8 cellular contexts compared by ENCODE assay signal in the genomic region with DNA sequence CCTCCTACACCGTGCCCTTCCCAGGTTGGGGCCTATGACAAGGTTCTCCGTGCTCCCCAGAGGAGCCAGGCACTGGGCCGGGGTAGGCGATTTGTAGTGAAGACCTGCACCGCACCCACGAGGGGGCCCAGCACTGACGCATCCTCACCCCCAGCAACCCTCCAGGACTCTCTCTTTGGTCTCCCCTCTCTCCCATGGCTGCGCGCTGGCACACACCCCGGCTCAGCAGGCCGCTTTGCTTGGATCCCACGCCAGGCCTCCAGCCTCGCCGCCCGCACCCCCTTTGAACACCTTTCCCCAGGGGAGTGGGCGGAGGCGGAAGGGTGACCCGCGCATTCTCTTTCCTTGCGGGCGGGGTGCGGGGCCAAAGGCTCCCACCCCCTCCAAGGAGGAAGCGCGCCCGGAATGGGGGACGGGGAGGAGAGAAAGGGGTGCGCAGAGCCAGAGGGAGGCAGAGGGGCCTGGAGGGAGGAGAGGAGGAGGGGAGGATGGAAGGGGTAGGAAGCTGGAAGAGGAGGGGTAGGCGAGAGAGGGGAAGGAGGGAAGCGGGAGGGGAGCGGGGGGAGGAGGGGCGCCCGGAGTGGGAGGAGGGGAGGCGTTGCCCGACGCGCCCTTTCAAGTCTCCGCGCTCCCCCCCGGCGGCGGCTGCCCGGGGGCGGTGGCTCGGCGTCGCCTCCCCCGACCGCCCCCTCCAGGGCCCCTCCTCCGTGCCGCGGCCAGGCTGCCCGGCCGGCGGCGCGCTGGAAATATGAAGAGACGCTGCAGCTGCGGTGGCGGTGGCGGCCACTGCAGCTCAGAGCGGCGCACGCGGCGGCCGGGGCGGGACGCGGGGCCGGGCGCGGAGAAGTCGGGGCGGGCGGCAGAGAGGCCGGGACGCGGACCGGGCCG. TPM values are rescaled to one million over a fixed set of nuclear protein-coding genes. Genes with fewer than 3 reads are reported as not detected.
DNase-seq lines count a peak whose midpoint lies in the region; ATAC-seq and TF ChIP-seq lines count a peak whose summit lies in the region.

APCDD1 (plus strand) TSS at position 751 of the 888 bp plus-strand sequence. CDS start 347 bp downstream, outside the sequence.

- peak within 1 kb of the TSS; percentile 85 for H3K4me3 ChIP-seq in cardiac muscle cell
- no peak within 1 kb of the TSS for H3K4me3 ChIP-seq in CD4-positive, alpha-beta memory T cell (ENCODE audit: low read length in 2 of 2)

- no peaks in the 10 kb centered on the region for H3K9me3 Mint-ChIP-seq in activated naive CD4-positive, alpha-beta T cell treated with anti-CD3 and anti-CD28 coated beads, Interleukin-2, amount 10 ng/mL, durations not matched to agents 7 days and 5 days
- H3K9me3 Mint-ChIP-seq in activated CD8-positive, alpha-beta T cell treated with anti-CD3 and anti-CD28 coated beads for 36 hours = no peaks in the 10 kb centered on the region
- no peaks in the 10 kb centered on the region for H3K9me3 Mint-ChIP-seq in osteocyte (ENCODE audit: unreplicated experiment)
- peaks cover 0 to 4% (median 0%) of the 10 kb centered on the region in 8 donors for H3K9me3 Mint-ChIP-seq in CD4-positive, alpha-beta memory T cell

- no peak for TF ChIP-seq CTCF in activated CD8-positive, alpha-beta T cell treated with anti-CD3 and anti-CD28 coated beads for 36 hours (IDR thresholded peaks at IDR 0.05)
- TF ChIP-seq CTCF in cardiac muscle cell (IDR thresholded peaks at IDR 0.05; ENCODE audit: low read depth, low read length) = no peak
- no peak for TF ChIP-seq CTCF in osteocyte (IDR thresholded peaks at IDR 0.05)

- no peaks in the 10 kb centered on the region for H3K36me3 Mint-ChIP-seq in activated naive CD4-positive, alpha-beta T cell treated with anti-CD3 and anti-CD28 coated beads, Interleukin-2, amount 10 ng/mL, durations not matched to agents 7 days and 5 days
- no peaks in the 10 kb centered on the region for H3K36me3 Mint-ChIP-seq in activated CD8-positive, alpha-beta T cell treated with anti-CD3 and anti-CD28 coated beads for 36 hours (ENCODE audit: low read depth)
- H3K36me3 Mint-ChIP-seq in osteocyte (ENCODE audit: unreplicated experiment) = no peaks in the 10 kb centered on the region
- no peaks in the 10 kb centered on the region for H3K36me3 Mint-ChIP-seq in CD4-positive, alpha-beta memory T cell

- intact Hi-C loops in activated CD8-positive, alpha-beta T cell treated with anti-CD3 and anti-CD28 coated beads for 36 hours (cut with micrococcal nuclease) = no loop called here
- intact Hi-C loops in CD4-positive, alpha-beta memory T cell (cut with micrococcal nuclease) = no loop called here

- H3K27me3 Mint-ChIP-seq in activated naive CD4-positive, alpha-beta T cell treated with anti-CD3 and anti-CD28 coated beads, Interleukin-2, amount 10 ng/mL, durations not matched to agents 7 days and 5 days = peaks cover 44% of the 10 kb centered on the region
- H3K27me3 Mint-ChIP-seq in activated CD8-positive, alpha-beta T cell treated with anti-CD3 and anti-CD28 coated beads for 36 hours = peaks cover 45% of the 10 kb centered on the region
- H3K27me3 Mint-ChIP-seq in osteocyte (ENCODE audit: unreplicated experiment) = peaks cover 39% of the 10 kb centered on the region
- peaks cover 41 to 51% of the 10 kb centered on the region in 2 donors for H3K27me3 Mint-ChIP-seq in CD4-positive, alpha-beta memory T cell

- CTCF ChIA-PET in activated naive CD4-positive, alpha-beta T cell treated with anti-CD3 and anti-CD28 coated beads, Interleukin-2, amount 10 ng/mL, durations not matched to agents 7 days and 5 days (lab: Charles Lee) = no interaction called here
- CTCF ChIA-PET in activated CD8-positive, alpha-beta T cell treated with anti-CD3 and anti-CD28 coated beads for 36 hours (lab: Charles Lee) = no interaction called here
- CTCF ChIA-PET in CD4-positive, alpha-beta memory T cell (lab: Charles Lee; ENCODE audit: partially characterized antibody) = no interaction called here

- H3K4me1 ChIP-seq in cardiac muscle cell (ENCODE audit: low read depth) = peaks cover 15% of the 10 kb centered on the region
- H3K4me1 ChIP-seq in CD4-positive, alpha-beta memory T cell (ENCODE audit: insufficient read depth, low read length) = no peaks in the 10 kb centered on the region

- no peak for DNase-seq in activated naive CD4-positive, alpha-beta T cell treated with anti-CD3 and anti-CD28 coated beads, Interleukin-2, amount 10 ng/mL, durations not matched to agents 7 days and 5 days
- DNase-seq in activated naive CD4-positive, alpha-beta T cell treated with Interleukin-2 at 50 U/mL for 16 hours = no peak
- DNase-seq in activated CD8-positive, alpha-beta T cell treated with anti-CD3 and anti-CD28 coated beads for 36 hours = no peak
- DNase-seq in cardiac muscle cell (ENCODE audit: low read depth in 1 of 2, low spot score in 1 of 2) = peak; percentile 80 to 86
- DNase-seq in osteocyte (ENCODE audit: extremely low spot score, unreplicated experiment) = no peak
- DNase-seq in CD4-positive, alpha-beta memory T cell = no peak
- no peak for DNase-seq in activated CD4-positive, alpha-beta T cell treated with anti-CD3 and anti-CD28 coated beads, Interleukin-2, amount 50 U/mL, for 1 hour

- peak within 1 kb of the TSS; percentile 15 for H3K4me3 Mint-ChIP-seq in activated naive CD4-positive, alpha-beta T cell treated with anti-CD3 and anti-CD28 coated beads, Interleukin-2, amount 10 ng/mL, durations not matched to agents 7 days and 5 days
- H3K4me3 Mint-ChIP-seq in activated CD8-positive, alpha-beta T cell treated with anti-CD3 and anti-CD28 coated beads for 36 hours = peak within 1 kb of the TSS; percentile 7
- peak within 1 kb of the TSS; percentile 73 for H3K4me3 Mint-ChIP-seq in osteocyte (ENCODE audit: unreplicated experiment)
- H3K4me3 Mint-ChIP-seq in CD4-positive, alpha-beta memory T cell = peak within 1 kb of the TSS in 4 of 8 donors; percentile 28 to 50 (median 42)

- H3K27ac Mint-ChIP-seq in activated naive CD4-positive, alpha-beta T cell treated with anti-CD3 and anti-CD28 coated beads, Interleukin-2, amount 10 ng/mL, durations not matched to agents 7 days and 5 days = no peak within 1 kb of the TSS
- H3K27ac Mint-ChIP-seq in activated CD8-positive, alpha-beta T cell treated with anti-CD3 and anti-CD28 coated beads for 36 hours = no peak within 1 kb of the TSS
- no peak within 1 kb of the TSS for H3K27ac Mint-ChIP-seq in osteocyte (ENCODE audit: unreplicated experiment)
- no peak within 1 kb of the TSS for H3K27ac Mint-ChIP-seq in CD4-positive, alpha-beta memory T cell

- no peaks in the 10 kb centered on the region for H3K36me3 ChIP-seq in cardiac muscle cell
- H3K36me3 ChIP-seq in CD4-positive, alpha-beta memory T cell (ENCODE audit: insufficient read depth, low read length) = no peaks in the 10 kb centered on the region

- peaks cover 4% of the 10 kb centered on the region for H3K4me1 Mint-ChIP-seq in activated naive CD4-positive, alpha-beta T cell treated with anti-CD3 and anti-CD28 coated beads, Interleukin-2, amount 10 ng/mL, durations not matched to agents 7 days and 5 days
- H3K4me1 Mint-ChIP-seq in activated CD8-positive, alpha-beta T cell treated with anti-CD3 and anti-CD28 coated beads for 36 hours (ENCODE audit: low read depth) = peaks cover 4% of the 10 kb centered on the region
- H3K4me1 Mint-ChIP-seq in osteocyte (ENCODE audit: unreplicated experiment) = peaks cover 11% of the 10 kb centered on the region
- H3K4me1 Mint-ChIP-seq in CD4-positive, alpha-beta memory T cell = peaks cover 0 to 9% (median under 1%) of the 10 kb centered on the region in 4 donors

- peaks cover 12% of the 10 kb centered on the region for H3K27me3 ChIP-seq in cardiac muscle cell
- H3K27me3 ChIP-seq in CD4-positive, alpha-beta memory T cell (ENCODE audit: insufficient read depth, low read length) = peaks cover 5% of the 10 kb centered on the region

- no peaks in the 10 kb centered on the region for H3K9me3 ChIP-seq in cardiac muscle cell (ENCODE audit: low read depth)
- H3K9me3 ChIP-seq in CD4-positive, alpha-beta memory T cell (ENCODE audit: control insufficient read depth in 1 of 2, low read length in 2 of 2) = no peaks in the 10 kb centered on the region

- peak within 1 kb of the TSS; percentile 62 for H3K27ac ChIP-seq in cardiac muscle cell
- no peak within 1 kb of the TSS for H3K27ac ChIP-seq in CD4-positive, alpha-beta memory T cell (ENCODE audit: low read depth, low read length)

- peak; percentile 24 for ATAC-seq in activated CD8-positive, alpha-beta T cell treated with anti-CD3 and anti-CD28 coated beads for 36 hours
- ATAC-seq in HG03378 (IDR thresholded peaks at IDR 0.05; ENCODE audit: unreplicated experiment) = no peak

- POLR2A ChIA-PET in activated CD8-positive, alpha-beta T cell treated with anti-CD3 and anti-CD28 coated beads for 36 hours (lab: Charles Lee) = no interaction called here
- POLR2A ChIA-PET in CD4-positive, alpha-beta memory T cell (lab: Charles Lee; ENCODE audit: partially characterized antibody) = no interaction called here

RNA-seq across cellular contexts. Expression of gene APCDD1, which starts in this region (rescaled TPM):
- total RNA-seq in activated CD8-positive, alpha-beta T cell treated with anti-CD3 and anti-CD28 coated beads for 36 hours = not detected
- 30.8 and 32.8 TPM in 2 replicates for total RNA-seq in cardiac muscle cell
- 35.7 and 51.2 TPM in 2 replicates for polyA plus RNA-seq in cardiac muscle cell
- 1.4 and 2.6 TPM in 2 replicates for total RNA-seq in osteocyte
- not detected for total RNA-seq in CD4-positive, alpha-beta memory T cell
- polyA plus RNA-seq in CD4-positive, alpha-beta memory T cell = not detected

Comparison
In these comparisons a context has a peak if more than half of its experiments do, and no peak if none do; other contexts are left out.
1. RNA of gene APCDD1 (polyA plus RNA-seq): 35.7 to 51.2 TPM in cardiac muscle cell; not detected in CD4-positive, alpha-beta memory T cell; every median in the first group is over 10 times any median in the second.
2. Peak in ATAC-seq in activated CD8-positive, alpha-beta T cell treated with anti-CD3 and anti-CD28 coated beads for 36 hours; RNA of the gene not detected or under 1 TPM.
3. DNase-seq: peak in cardiac muscle cell (2 of 2); none in activated naive CD4-positive, alpha-beta T cell treated with anti-CD3 and anti-CD28 coated beads, Interleukin-2, amount 10 ng/mL, durations not matched to agents 7 days and 5 days (single experiment), activated naive CD4-positive, alpha-beta T cell treated with Interleukin-2 at 50 U/mL for 16 hours (single experiment), activated CD8-positive, alpha-beta T cell treated with anti-CD3 and anti-CD28 coated beads for 36 hours (single experiment), osteocyte (single experiment), CD4-positive, alpha-beta memory T cell (0 of 5) and activated CD4-positive, alpha-beta T cell treated with anti-CD3 and anti-CD28 coated beads, Interleukin-2, amount 50 U/mL, for 1 hour (single experiment).